ENCODE assay signal across 1 cellular context in genomic region chr12:53675701-53676607, GRCh38.
A peak's percentile ranks its signal among the peaks of the same experiment; 100 is the strongest.
TF ChIP-seq lines count a peak whose summit lies in the region.

Gene ATP5MC2 (minus strand): TSS chr12:53676083. CDS start chr12:53672614, 3,469 bp downstream.

TF ChIP-seq in HepG2, 621 proteins besides CTCF, POLR2A, EP300 and RAD21 (continued from another document and continues in another):
- TF ChIP-seq ZNF446 (CRISPR knock-in tag; IDR thresholded peaks at IDR 0.05) (no peak), FOXA1 (IDR thresholded peaks at IDR 0.05) (no peak), FOXA1 (CRISPR knock-in tag; IDR thresholded peaks at IDR 0.05) (peak; percentile 44; the same call in 1 of the 2 replicates), POLR2AphosphoS2 (IDR thresholded peaks at IDR 0.05; ENCODE audit: low read depth, low read length) (peak; percentile 72; the same call in 1 of the 2 replicates), DPF2 (CRISPR knock-in tag; IDR thresholded peaks at IDR 0.05; ENCODE audit: borderline replicate concordance, low read depth) (no peak; the same call in 1 of the 2 replicates), ZNF790 (CRISPR knock-in tag; IDR thresholded peaks at IDR 0.05; ENCODE audit: borderline replicate concordance) (no peak), JDP2 (CRISPR knock-in tag; IDR thresholded peaks at IDR 0.05; ENCODE audit: borderline replicate concordance) (no peak), NFATC3 (CRISPR knock-in tag; IDR thresholded peaks at IDR 0.05) (no peak), ZBTB7A (CRISPR knock-in tag; IDR thresholded peaks at IDR 0.05) (peak; percentile 89), TCF7 (IDR thresholded peaks at IDR 0.05; ENCODE audit: low read depth) (no peak), ZNF644 (CRISPR knock-in tag; IDR thresholded peaks at IDR 0.05; ENCODE audit: low read depth) (peak; percentile 98), SAFB2 (CRISPR knock-in tag; IDR thresholded peaks at IDR 0.05; ENCODE audit: borderline replicate concordance, low read depth) (peak; percentile 96; the same call in 1 of the 2 replicates), MED1 (CRISPR knock-in tag; IDR thresholded peaks at IDR 0.05) (peak; percentile 89), KAT8 (CRISPR knock-in tag; IDR thresholded peaks at IDR 0.05) (peak; percentile 89), ZBTB46 (CRISPR knock-in tag; IDR thresholded peaks at IDR 0.05; ENCODE audit: borderline replicate concordance) (0 out of 2 replicates have a peak, but pooled peaks have one; percentile 14), SALL2 (CRISPR knock-in tag; IDR thresholded peaks at IDR 0.05) (peak; percentile 89), CCAR2 (optimal IDR thresholded peaks at IDR 0.05; ENCODE audit: low read depth, low read length) (no peak), ZNF83 (CRISPR knock-in tag; IDR thresholded peaks at IDR 0.05; ENCODE audit: borderline replicate concordance) (peak; percentile 88; the same call in 1 of the 2 replicates), SMARCC2 (IDR thresholded peaks at IDR 0.05) (no peak), ATF5 (CRISPR knock-in tag; IDR thresholded peaks at IDR 0.05; ENCODE audit: low read depth) (no peak), NFE2 (CRISPR knock-in tag; IDR thresholded peaks at IDR 0.05) (no peak), MIXL1 (CRISPR knock-in tag; IDR thresholded peaks at IDR 0.05) (peak; percentile 89; the same call in 1 of the 2 replicates), GATAD1 (CRISPR knock-in tag; IDR thresholded peaks at IDR 0.05) (peak; percentile 88), ZNF768 (CRISPR knock-in tag; IDR thresholded peaks at IDR 0.05) (peak; percentile 80; the same call in 1 of the 2 replicates), ATF3 (CRISPR knock-in tag; IDR thresholded peaks at IDR 0.05) (peak; percentile 42), SNRNP70 (IDR thresholded peaks at IDR 0.05; ENCODE audit: low read depth, low read length) (no peak), ZNF34 (CRISPR knock-in tag; IDR thresholded peaks at IDR 0.05; ENCODE audit: borderline replicate concordance) (peak; percentile 86; the same call in 1 of the 2 replicates), RFX1 (IDR thresholded peaks at IDR 0.05) (no peak), HIC2 (CRISPR knock-in tag; IDR thresholded peaks at IDR 0.05; ENCODE audit: low read depth) (peak; percentile 44; the same call in 1 of the 2 replicates), HIVEP1 (CRISPR knock-in tag; IDR thresholded peaks at IDR 0.05) (peak; percentile 76), SOX6 (IDR thresholded peaks at IDR 0.05) (no peak), SOX6 (CRISPR knock-in tag; IDR thresholded peaks at IDR 0.05) (peak; percentile 89), HDAC2 (CRISPR knock-in tag; IDR thresholded peaks at IDR 0.05) (peak; percentile 90), GTF3A (CRISPR knock-in tag; conservative IDR thresholded peaks at IDR 0.05) (no peak; the same call in 1 of the 2 replicates), ZNF597 (CRISPR knock-in tag; IDR thresholded peaks at IDR 0.05) (no peak), HCFC1 (IDR thresholded peaks at IDR 0.05; ENCODE audit: low read depth, low read length) (0 out of 2 replicates have a peak, but pooled peaks have one; percentile 6), FOSL2 (CRISPR knock-in tag; IDR thresholded peaks at IDR 0.05) (peak; percentile 65), FLYWCH1 (CRISPR knock-in tag; IDR thresholded peaks at IDR 0.05) (peak; percentile 97; the same call in 1 of the 2 replicates), RBFOX2 (IDR thresholded peaks at IDR 0.05; ENCODE audit: low read depth, low read length) (peak; percentile 92), SCMH1 (CRISPR knock-in tag; IDR thresholded peaks at IDR 0.05; ENCODE audit: borderline replicate concordance) (no peak), ZNF335 (CRISPR knock-in tag; IDR thresholded peaks at IDR 0.05) (peak; percentile 71), MEIS1 (CRISPR knock-in tag; IDR thresholded peaks at IDR 0.05; ENCODE audit: borderline replicate concordance) (peak; percentile 79; the same call in 1 of the 2 replicates), MTA3 (CRISPR knock-in tag; IDR thresholded peaks at IDR 0.05) (no peak), CENPBD1 (CRISPR knock-in tag; IDR thresholded peaks at IDR 0.05; ENCODE audit: borderline replicate concordance, low read depth) (peak; percentile 6; the same call in 1 of the 2 replicates), IKZF4 (CRISPR knock-in tag; IDR thresholded peaks at IDR 0.05; ENCODE audit: borderline replicate concordance, low read depth, not compliant biosample characterization) (peak; percentile 84), ZXDC (CRISPR knock-in tag; IDR thresholded peaks at IDR 0.05) (peak; percentile 80), ZNF556 (CRISPR knock-in tag; IDR thresholded peaks at IDR 0.05; ENCODE audit: borderline replicate concordance) (peak; percentile 53), MATR3 (CRISPR knock-in tag; IDR thresholded peaks at IDR 0.05) (no peak)
- TF ChIP-seq, protein P1, sequence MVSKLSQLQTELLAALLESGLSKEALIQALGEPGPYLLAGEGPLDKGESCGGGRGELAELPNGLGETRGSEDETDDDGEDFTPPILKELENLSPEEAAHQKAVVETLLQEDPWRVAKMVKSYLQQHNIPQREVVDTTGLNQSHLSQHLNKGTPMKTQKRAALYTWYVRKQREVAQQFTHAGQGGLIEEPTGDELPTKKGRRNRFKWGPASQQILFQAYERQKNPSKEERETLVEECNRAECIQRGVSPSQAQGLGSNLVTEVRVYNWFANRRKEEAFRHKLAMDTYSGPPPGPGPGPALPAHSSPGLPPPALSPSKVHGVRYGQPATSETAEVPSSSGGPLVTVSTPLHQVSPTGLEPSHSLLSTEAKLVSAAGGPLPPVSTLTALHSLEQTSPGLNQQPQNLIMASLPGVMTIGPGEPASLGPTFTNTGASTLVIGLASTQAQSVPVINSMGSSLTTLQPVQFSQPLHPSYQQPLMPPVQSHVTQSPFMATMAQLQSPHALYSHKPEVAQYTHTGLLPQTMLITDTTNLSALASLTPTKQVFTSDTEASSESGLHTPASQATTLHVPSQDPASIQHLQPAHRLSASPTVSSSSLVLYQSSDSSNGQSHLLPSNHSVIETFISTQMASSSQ (IDR thresholded peaks at IDR 0.05; ENCODE audit: low read depth) = no peak
- TF ChIP-seq, protein P1 (CRISPR knock-in tag; IDR thresholded peaks at IDR 0.05; ENCODE audit: borderline replicate concordance) = peak; percentile 84; the same call in 1 of the 2 replicates
- TF ChIP-seq, protein P2, sequence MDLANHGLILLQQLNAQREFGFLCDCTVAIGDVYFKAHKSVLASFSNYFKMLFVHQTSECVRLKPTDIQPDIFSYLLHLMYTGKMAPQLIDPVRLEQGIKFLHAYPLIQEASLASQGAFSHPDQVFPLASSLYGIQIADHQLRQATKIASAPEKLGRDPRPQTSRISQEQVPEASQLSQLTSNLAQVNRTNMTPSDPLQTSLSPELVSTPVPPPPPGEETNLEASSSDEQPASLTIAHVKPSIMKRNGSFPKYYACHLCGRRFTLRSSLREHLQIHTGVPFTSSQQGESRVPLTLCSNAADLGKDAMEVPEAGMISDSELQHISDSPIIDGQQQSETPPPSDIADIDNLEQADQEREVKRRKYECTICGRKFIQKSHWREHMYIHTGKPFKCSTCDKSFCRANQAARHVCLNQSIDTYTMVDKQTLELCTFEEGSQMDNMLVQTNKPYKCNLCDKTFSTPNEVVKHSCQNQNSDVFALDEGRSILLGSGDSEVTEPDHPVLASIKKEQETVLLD (CRISPR knock-in tag; IDR thresholded peaks at IDR 0.05; ENCODE audit: low read depth) = peak; percentile 37; the same call in 1 of the 2 replicates
- TF ChIP-seq, protein P3, sequence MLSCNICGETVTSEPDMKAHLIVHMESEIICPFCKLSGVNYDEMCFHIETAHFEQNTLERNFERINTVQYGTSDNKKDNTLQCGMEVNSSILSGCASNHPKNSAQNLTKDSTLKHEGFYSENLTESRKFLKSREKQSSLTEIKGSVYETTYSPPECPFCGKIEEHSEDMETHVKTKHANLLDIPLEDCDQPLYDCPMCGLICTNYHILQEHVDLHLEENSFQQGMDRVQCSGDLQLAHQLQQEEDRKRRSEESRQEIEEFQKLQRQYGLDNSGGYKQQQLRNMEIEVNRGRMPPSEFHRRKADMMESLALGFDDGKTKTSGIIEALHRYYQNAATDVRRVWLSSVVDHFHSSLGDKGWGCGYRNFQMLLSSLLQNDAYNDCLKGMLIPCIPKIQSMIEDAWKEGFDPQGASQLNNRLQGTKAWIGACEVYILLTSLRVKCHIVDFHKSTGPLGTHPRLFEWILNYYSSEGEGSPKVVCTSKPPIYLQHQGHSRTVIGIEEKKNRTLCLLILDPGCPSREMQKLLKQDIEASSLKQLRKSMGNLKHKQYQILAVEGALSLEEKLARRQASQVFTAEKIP (CRISPR knock-in tag; IDR thresholded peaks at IDR 0.05; ENCODE audit: borderline replicate concordance) = no peak
